Comparison of ENCODE assay signal across 2 cellular contexts in genomic region chr3:49763981-49764380, GRCh38.
A peak's percentile ranks its signal among the peaks of the same experiment; 100 is the strongest.
TF ChIP-seq lines count a peak whose summit lies in the region.

No MANE protein-coding gene starts in this region.

TF ChIP-seq in HEK293, 187 proteins besides CTCF, POLR2A, EP300 and RAD21:
- no peak for TF ChIP-seq ZNF221 (tag by site-specific recombination; IDR thresholded peaks at IDR 0.05; ENCODE audit: borderline replicate concordance)
- TF ChIP-seq ZNF121 (tag by site-specific recombination; IDR thresholded peaks at IDR 0.05), result peak; percentile 44; the same call in 1 of the 2 replicates
- TF ChIP-seq YY2 (tag by site-specific recombination; IDR thresholded peaks at IDR 0.05), result no peak
- TF ChIP-seq SCRT1 (tag by site-specific recombination; IDR thresholded peaks at IDR 0.05; ENCODE audit: borderline replicate concordance), result no peak

TF ChIP-seq in K562, 482 proteins besides CTCF, POLR2A, EP300 and RAD21:
- TF ChIP-seq ZNF121 (CRISPR knock-in tag; conservative IDR thresholded peaks at IDR 0.05) (peak; percentile 70), KDM2B (CRISPR knock-in tag; IDR thresholded peaks at IDR 0.05) (no peak)
